In genomic region chr10:86389441-86390193, GRCh38 we compare ENCODE assay signal across 9 cellular contexts. TPM values are rescaled to one million over a fixed set of nuclear protein-coding genes. Genes with fewer than 3 reads are reported as not detected.
DNase-seq lines count a peak whose midpoint lies in the region; ATAC-seq and TF ChIP-seq lines count a peak whose summit lies in the region.
"Had no signal": no experiment of that assay in that cellular context is flagged by ENCODE, and none has a peak within 500 bp of the region (broad histone marks: within the 10 kb centered on the region; RNA-seq: fewer than 3 reads in every experiment).

No MANE protein-coding gene starts in this region.

- ATAC-seq in GM19025 (IDR thresholded peaks at IDR 0.05; ENCODE audit: low read depth, unreplicated experiment) (peak; percentile 85), HG03108 (IDR thresholded peaks at IDR 0.05; ENCODE audit: unreplicated experiment) (peak; percentile 56), thoracic aorta (ENCODE audit: insufficient number of reproducible peaks, low FRiP score, low read depth) (no peak)

- H3K36me3 ChIP-seq in thoracic aorta = no peaks in the 10 kb centered on the region

- DNase-seq in AG04450 (ENCODE audit: low read depth, low spot score) = no peak
- peak; percentile 21 for DNase-seq in amniotic epithelial cell (ENCODE audit: low read depth)
- peak; percentile 26 for DNase-seq in iris pigment epithelial cell (ENCODE audit: low read depth)
- no peak for DNase-seq in thoracic aorta (ENCODE audit: low spot score)
- no peak for DNase-seq in Kasumi-1 (lab: John Stamatoyannopoulos, UW)
- no peak for DNase-seq in SIG-M5 (lab: John Stamatoyannopoulos, UW)

- H3K27me3 ChIP-seq in AG04450 (ENCODE audit: control insufficient read depth, insufficient read depth, low read length) = peaks cover 46% of the 10 kb centered on the region
- H3K27me3 ChIP-seq in thoracic aorta (replicated peaks; ENCODE audit: insufficient read depth) = no peaks in the 10 kb centered on the region

- H3K4me3 ChIP-seq in AG04450 (ENCODE audit: low read depth, low read length) (peak overlapping the region; percentile 39), thoracic aorta (peak overlapping the region; percentile 57)

- H3K4me1 ChIP-seq in thoracic aorta (ENCODE audit: control insufficient read depth in 1 of 2, low read depth in 2 of 2) = peaks cover 6 to 10% of the 10 kb centered on the region in 2 donors

- POLR2A ChIA-PET in AG04450 (lab: Yijun Ruan, JAX) = no interaction called here

- H3K27ac ChIP-seq in AG04450 (ENCODE audit: low read depth, low read length) (no peak overlapping the region), thoracic aorta (no peak overlapping the region)
- H3K27ac ChIP-seq: epithelial cell of prostate had no signal

- CTCF ChIA-PET in AG04450 (lab: Charles Lee) = no interaction called here

- H3K9me3 ChIP-seq in AG04450 (ENCODE audit: control insufficient read depth, insufficient read depth, low read length) (no peaks in the 10 kb centered on the region; the same call in 1 of the 2 replicates), thoracic aorta (no peaks in the 10 kb centered on the region)

- TF ChIP-seq CTCF in AG04450 (IDR thresholded peaks at IDR 0.05; ENCODE audit: low read depth, low read length) (no peak), thoracic aorta (IDR thresholded peaks at IDR 0.05) (no peak)

RNA-seq across cellular contexts. Expression of gene GRID1, which starts 23.0 kb away (rescaled TPM):
- not detected in 2 replicates for polyA plus RNA-seq in AG04450 (2011; rRNA removed)
- not detected in 2 replicates for polyA minus RNA-seq in AG04450 (2011; rRNA and poly(A)+ RNA removed)
- under 1 TPM; 0.27 to 0.85 TPM for total RNA-seq in thoracic aorta

Comparison
In these comparisons a context has a peak if more than half of its experiments do, and no peak if none do; other contexts are left out.
1. DNase-seq: peak in amniotic epithelial cell (single experiment) and iris pigment epithelial cell (single experiment); none in AG04450 (single experiment), thoracic aorta (single experiment), Kasumi-1 (0 of 2) and SIG-M5 (single experiment).